17 cellular contexts compared by ENCODE assay signal in genomic region chr10:114427124-114427852, GRCh38. TPM values are rescaled to one million over a fixed set of nuclear protein-coding genes. Genes with fewer than 3 reads are reported as not detected.
DNase-seq lines count a peak whose midpoint lies in the region; ATAC-seq, FAIRE-seq and TF ChIP-seq lines count a peak whose summit lies in the region.
"Had no signal": no experiment of that assay in that cellular context is flagged by ENCODE, and none has a peak within 500 bp of the region (broad histone marks: within the 10 kb centered on the region; RNA-seq: fewer than 3 reads in every experiment).

No MANE protein-coding gene starts in this region.

- H3K4me1 ChIP-seq in H9 (ENCODE audit: insufficient read depth, low read length) (no peaks in the 10 kb centered on the region), pancreas (peaks cover 26 to 43% (median 27%) of the 10 kb centered on the region in 3 donors)

- peak; percentile 45 to 66 for ATAC-seq in left cardiac atrium
- ATAC-seq in pancreas, result peak; percentile 27 to 54 (median 33)
- ATAC-seq in stimulated activated naive B cell treated with anti-CD40 and anti-IgM and Interleukin-4, amounts not matched to agents 10 μg/mL and 1 μg/mL and 100 μg/mL, for 72 hours (replicated peaks), result no peak
- ATAC-seq: naive thymus-derived CD8-positive, alpha-beta T cell had no signal

- no peak overlapping the region for H4K91ac ChIP-seq in H9 (ENCODE audit: insufficient read length, low read depth, low read length)

- no peak overlapping the region for H3K23ac ChIP-seq in H9 (ENCODE audit: insufficient read length, low read depth, low read length)

- H3K9ac ChIP-seq in H9 (ENCODE audit: extremely low read depth, insufficient read length, low read length), result no peak overlapping the region

- H3K27me3 Mint-ChIP-seq in H9 (ENCODE audit: low read depth), result no peaks in the 10 kb centered on the region
- H3K27me3 Mint-ChIP-seq in brain, result peaks cover 7% of the 10 kb centered on the region
- H3K27me3 Mint-ChIP-seq in stimulated activated naive B cell treated with anti-CD40 and anti-IgM and Interleukin-4, amounts not matched to agents 10 μg/mL and 1 μg/mL and 100 μg/mL, for 72 hours, result no peaks in the 10 kb centered on the region
- H3K27me3 Mint-ChIP-seq: activated naive CD8-positive, alpha-beta T cell treated with anti-CD3 and anti-CD28 coated beads, Interleukin-2, amount 10 ng/mL, durations not matched to agents 7 days and 5 days; naive thymus-derived CD8-positive, alpha-beta T cell had no signal

- H4K5ac ChIP-seq in H9 (ENCODE audit: insufficient read length, low read depth, low read length), result no peak overlapping the region

- H4K20me1 ChIP-seq in H9 (ENCODE audit: control insufficient read depth, insufficient read depth, insufficient read length), result no peaks in the 10 kb centered on the region

- no peak overlapping the region for H2AFZ ChIP-seq in H9 (ENCODE audit: low read length)

- H3K36me3 Mint-ChIP-seq in H9 (ENCODE audit: insufficient read depth in 1 of 3, low read depth in 3 of 3) (no peaks in the 10 kb centered on the region), brain (no peaks in the 10 kb centered on the region)
- peaks cover 9 to 23% of the 10 kb centered on the region in 2 donors for H3K36me3 Mint-ChIP-seq in stimulated activated naive B cell treated with anti-CD40 and anti-IgM and Interleukin-4, amounts not matched to agents 10 μg/mL and 1 μg/mL and 100 μg/mL, for 72 hours

- intact Hi-C loops in left cardiac atrium (cut with DNase I) (no loop called here), pancreas (cut with DNase I) (no loop called here)

- H2AK5ac ChIP-seq in H9 (ENCODE audit: insufficient read length, low read length), result no peak overlapping the region

- H3K4me3 ChIP-seq in pancreas, result no peak overlapping the region

- H2BK12ac ChIP-seq in H9 (ENCODE audit: insufficient read length, low read depth, low read length), result no peak overlapping the region

- no peak for TF ChIP-seq CTCF in H9 (conservative IDR thresholded peaks at IDR 0.05)
- peak; percentile 22 to 39 for TF ChIP-seq CTCF in brain (conservative IDR thresholded peaks at IDR 0.05)
- no peak for TF ChIP-seq CTCF in pancreas (IDR thresholded peaks at IDR 0.05)

- H3K27ac Mint-ChIP-seq in H9 (peak overlapping the region in 2 of 3 experiments; percentile 5 to 84; a peak in 3 of 7 replicates), brain (peak overlapping the region in 2 of 5 experiments; percentile 32 to 39)
- no peak overlapping the region for H3K27ac Mint-ChIP-seq in stimulated activated naive B cell treated with anti-CD40 and anti-IgM and Interleukin-4, amounts not matched to agents 10 μg/mL and 1 μg/mL and 100 μg/mL, for 72 hours
- H3K27ac Mint-ChIP-seq: activated naive CD8-positive, alpha-beta T cell treated with anti-CD3 and anti-CD28 coated beads, Interleukin-2, amount 10 ng/mL, durations not matched to agents 7 days and 5 days had no signal

- H4K8ac ChIP-seq in H9 (replicated peaks; ENCODE audit: insufficient read length, low read depth, low read length), result no peak overlapping the region

- H3K14ac ChIP-seq in H9 (ENCODE audit: insufficient read depth, low read length), result no peak overlapping the region

- H3K4me1 Mint-ChIP-seq in H9 (peaks cover 3 to 12% of the 10 kb centered on the region in 2 experiments), brain (peaks cover 11% of the 10 kb centered on the region)
- H3K4me1 Mint-ChIP-seq in stimulated activated naive B cell treated with anti-CD40 and anti-IgM and Interleukin-4, amounts not matched to agents 10 μg/mL and 1 μg/mL and 100 μg/mL, for 72 hours, result no peaks in the 10 kb centered on the region
- H3K4me1 Mint-ChIP-seq: activated naive CD8-positive, alpha-beta T cell treated with anti-CD3 and anti-CD28 coated beads, Interleukin-2, amount 10 ng/mL, durations not matched to agents 7 days and 5 days had no signal

- H3K79me1 ChIP-seq in H9 (ENCODE audit: insufficient read depth, low read depth, low read length, poor library complexity, severe bottlenecking), result no peaks in the 10 kb centered on the region

- no peak overlapping the region for H3K4me2 ChIP-seq in H9 (ENCODE audit: insufficient read depth, insufficient read length, low read length)

- H3K18ac ChIP-seq in H9 (ENCODE audit: insufficient read length, low read depth, low read length), result no peak overlapping the region

- H3K79me2 ChIP-seq in H9 (ENCODE audit: insufficient read depth, low read length), result no peaks in the 10 kb centered on the region

- H2BK120ac ChIP-seq in H9 (ENCODE audit: low read depth, low read length, poor library complexity, severe bottlenecking), result no peak overlapping the region

- no peaks in the 10 kb centered on the region for H3K36me3 ChIP-seq in pancreas

- DNase-seq in H9 (no peak), left cardiac atrium (no peak), pancreas (no peak), NCI-H2029 treated with DMSO at 0.1 percent for 48 hours (lab: John Stamatoyannopoulos, UW) (no peak), NCI-H2171 (lab: John Stamatoyannopoulos, UW) (no peak), germinal center (ENCODE audit: low spot score) (no peak)
- no peak for DNase-seq in stimulated activated naive B cell treated with anti-CD40 and anti-IgM and Interleukin-4, amounts not matched to agents 10 μg/mL and 1 μg/mL and 100 μg/mL, for 72 hours
- DNase-seq: activated CD4-positive, alpha-beta T cell treated with anti-CD3 and anti-CD28 coated beads for 1 hour; activated naive CD8-positive, alpha-beta T cell treated with anti-CD3 and anti-CD28 coated beads, Interleukin-2, amount 10 ng/mL, durations not matched to agents 7 days and 5 days; COR-L47; GDM1; kidney; naive thymus-derived CD8-positive, alpha-beta T cell; NCI-H1092 treated with DMSO at 0.1 percent for 48 hours; substantia nigra; T-helper 1 cell had no signal

- no peak overlapping the region for H2BK15ac ChIP-seq in H9 (ENCODE audit: low read depth, low read length)

- H3K9me3 ChIP-seq in H9 (ENCODE audit: control insufficient read depth, low read depth, low read length) (no peaks in the 10 kb centered on the region), pancreas (no peaks in the 10 kb centered on the region)

- FAIRE-seq in pancreas (lab: Jason Lieb, UNC), result no peak
- FAIRE-seq: kidney had no signal

- H3K9me3 Mint-ChIP-seq in H9, result no peaks in the 10 kb centered on the region
- H3K9me3 Mint-ChIP-seq in brain, result no peaks in the 10 kb centered on the region
- no peaks in the 10 kb centered on the region for H3K9me3 Mint-ChIP-seq in stimulated activated naive B cell treated with anti-CD40 and anti-IgM and Interleukin-4, amounts not matched to agents 10 μg/mL and 1 μg/mL and 100 μg/mL, for 72 hours
- H3K9me3 Mint-ChIP-seq: activated naive CD8-positive, alpha-beta T cell treated with anti-CD3 and anti-CD28 coated beads, Interleukin-2, amount 10 ng/mL, durations not matched to agents 7 days and 5 days; naive thymus-derived CD8-positive, alpha-beta T cell had no signal

- H2BK5ac ChIP-seq in H9 (ENCODE audit: insufficient read length, low read length), result no peak overlapping the region

- no peak overlapping the region for H3T11ph ChIP-seq in H9 (ENCODE audit: low read length)

- no peak overlapping the region for H2BK20ac ChIP-seq in H9 (ENCODE audit: low read depth, low read length, poor library complexity, severe bottlenecking)

- no peak overlapping the region for H3K4ac ChIP-seq in H9 (ENCODE audit: low read depth, low read length)

- H3K4me3 Mint-ChIP-seq in H9 (no peak overlapping the region), brain (no peak overlapping the region)
- no peak overlapping the region for H3K4me3 Mint-ChIP-seq in stimulated activated naive B cell treated with anti-CD40 and anti-IgM and Interleukin-4, amounts not matched to agents 10 μg/mL and 1 μg/mL and 100 μg/mL, for 72 hours
- H3K4me3 Mint-ChIP-seq: activated naive CD8-positive, alpha-beta T cell treated with anti-CD3 and anti-CD28 coated beads, Interleukin-2, amount 10 ng/mL, durations not matched to agents 7 days and 5 days had no signal

- no peak overlapping the region for H3K27ac ChIP-seq in H9 (ENCODE audit: insufficient read length, low read depth, low read length)
- H3K27ac ChIP-seq in pancreas, result peak overlapping the region; percentile 21 to 52 (median 41)

- no peaks in the 10 kb centered on the region for H3K23me2 ChIP-seq in H9 (ENCODE audit: insufficient read length, low read depth, low read length, poor library complexity, severe bottlenecking)

- no peak overlapping the region for H3K56ac ChIP-seq in H9 (ENCODE audit: insufficient read length, low read depth, low read length)

- WGBS in H9 (ENCODE audit: extremely low coverage, insufficient read length, low lambda C conversion rate), result no CpG with 5 or more reads among the region's 9 CpGs
- WGBS in pancreas, 2 donors, result 72% methylated on average over 9 of the region's 9 CpGs

- H3K27me3 ChIP-seq in H9 (ENCODE audit: insufficient read depth, low read length) (no peaks in the 10 kb centered on the region; the same call in 1 of the 2 replicates), pancreas (no peaks in the 10 kb centered on the region)

RNA-seq across cellular contexts. Expression of gene AFAP1L2, which starts 23.0 kb away (rescaled TPM):
- total RNA-seq in H9 (2021) (0.77 and 1.0 TPM in 2 replicates), left cardiac atrium (1 to 10 TPM; 5.5 to 7.6 TPM), pancreas (10 to 100 TPM in 2 of 6 donors, 1 to 10 TPM in 4; 4.4 to 19.9 (median 7.0) TPM)
- polyA plus RNA-seq in brain (ENCODE audit: insufficient read depth, low read depth, low replicate concordance) (7.5 TPM), pancreas (1 to 10 TPM; 3.3 to 4.4 TPM)

Comparison
In these comparisons a context has a peak if more than half of its experiments do, and no peak if none do; other contexts are left out.
1. CTCF ChIP-seq: peak in brain (2 of 2); none in H9 (single experiment) and pancreas (0 of 4).
2. ATAC-seq: peak in left cardiac atrium (2 of 2) and pancreas (4 of 4); none in stimulated activated naive B cell treated with anti-CD40 and anti-IgM and Interleukin-4, amounts not matched to agents 10 μg/mL and 1 μg/mL and 100 μg/mL, for 72 hours (0 of 2).